Comparison of ENCODE assay signal across 32 cellular contexts in genomic region chr5:139740993-139741672, GRCh38. TPM values are rescaled to one million over a fixed set of nuclear protein-coding genes. Genes with fewer than 3 reads are reported as not detected.
A peak's percentile ranks its signal among the peaks of the same experiment; 100 is the strongest.
DNase-seq lines count a peak whose midpoint lies in the region; ATAC-seq, FAIRE-seq and TF ChIP-seq lines count a peak whose summit lies in the region.
"Had no signal": no experiment of that assay in that cellular context is flagged by ENCODE, and none has a peak within 500 bp of the region (broad histone marks: within the 10 kb centered on the region; RNA-seq: fewer than 3 reads in every experiment).

No MANE protein-coding gene starts in this region.

- no peak overlapping the region for H3K4me3 Mint-ChIP-seq in memory B cell
- H3K4me3 Mint-ChIP-seq: activated CD4-positive, alpha-beta T cell treated with anti-CD3 and anti-CD28 coated beads, Interleukin-2, amount 10 ng/mL, durations not matched to agents 7 days and 5 days; CD8-positive, alpha-beta T cell; effector memory CD8-positive, alpha-beta T cell; H9; neural crest cell had no signal

- H3K27ac ChIP-seq in GM12878 (ENCODE audit: control insufficient read depth, insufficient read depth): no peak overlapping the region
- H3K27ac ChIP-seq: 22Rv1, colonic mucosa, esophagus squamous epithelium, thoracic aorta had no signal

- in situ Hi-C loops in GM12878 (cut with MboI): no loop called here

- ATAC-seq in GM12878 (no peak), memory B cell (ENCODE audit: low read depth) (peak; percentile 57), GM21825 (IDR thresholded peaks at IDR 0.05; ENCODE audit: unreplicated experiment) (no peak)
- ATAC-seq: CD8-positive, alpha-beta T cell; effector memory CD8-positive, alpha-beta T cell had no signal

- no peak for TF ChIP-seq EP300 in GM12878 (IDR thresholded peaks at IDR 0.05; ENCODE audit: borderline replicate concordance in 1 of 2, control insufficient read depth in 1 of 2, low read depth in 2 of 2, low read length in 2 of 2)

- RAD21 ChIA-PET in GM12878 (lab: Charles Lee; ENCODE audit: unreplicated experiment): interaction anchor here (0.7 to 3.2 kb wide), 5 partner anchors 10 to 70 kb away, joined by 3 to 16 read pairs (median 3); no protein-coding TSS in a partner anchor

- SMC1A ChIA-PET in GM12878 (lab: Charles Lee; ENCODE audit: uncharacterized antibody, unreplicated experiment): interaction anchor here (1.2 to 3.5 kb wide), 3 partner anchors 25 to 40 kb away, joined by 3 to 11 read pairs (median 8); no protein-coding TSS in a partner anchor

- 0 out of 4 replicates have a peak, but pooled peaks cover 0 to 3% of the 10 kb centered on the region in 2 experiments for H3K27me3 ChIP-seq in GM12878 (replicated peaks in 1 of 2; ENCODE audit: control insufficient read depth in 2 of 2, insufficient read depth in 2 of 2, low read length in 1 of 2)

- BruUV-seq in GM12878 (replicated peaks; lab: Mats Ljungman, UMichigan): no TSS peak

- CTCF ChIA-PET in GM12878 (lab: Yijun Ruan, JAX): interaction anchor here (0.8 to 3.5 kb wide), 8 partner anchors 10 to 109 kb away, joined by 3 to 19 read pairs (median 4); no protein-coding TSS in a partner anchor

- peak overlapping the region; percentile 32 for H3K27ac Mint-ChIP-seq in memory B cell
- H3K27ac Mint-ChIP-seq: activated CD4-positive, alpha-beta T cell treated with anti-CD3 and anti-CD28 coated beads, Interleukin-2, amount 10 ng/mL, durations not matched to agents 7 days and 5 days; progenitor cell of endocrine pancreas had no signal

- no peaks in the 10 kb centered on the region for H3K36me3 ChIP-seq in GM12878 (ENCODE audit: control insufficient read depth in 2 of 2, insufficient read depth in 2 of 2, low read length in 1 of 2)
- H3K36me3 ChIP-seq: colonic mucosa, esophagus squamous epithelium, thoracic aorta had no signal

- H3K9me3 ChIP-seq in GM12878 (replicated peaks; ENCODE audit: control insufficient read depth, insufficient read depth, low read length): no peaks in the 10 kb centered on the region
- H3K9me3 ChIP-seq: colonic mucosa, esophagus squamous epithelium, thoracic aorta had no signal

- H3K4me1 Mint-ChIP-seq in memory B cell: peaks cover 31% of the 10 kb centered on the region

- no peaks in the 10 kb centered on the region for H3K79me2 ChIP-seq in GM12878 (ENCODE audit: control insufficient read depth, insufficient read depth, low read length)

- DNase-seq in NCI-H1694 (lab: John Stamatoyannopoulos, UW): peak; percentile 16
- DNase-seq in NCI-H1694 treated with DMSO at 0.1 percent for 48 hours (lab: John Stamatoyannopoulos, UW): no peak
- no peak for DNase-seq in GM12878 (ENCODE audit: low read depth, low spot score)
- no peak for DNase-seq in memory B cell (ENCODE audit: low spot score in 2 of 2)
- peak; percentile 41 for DNase-seq in superior temporal gyrus (ENCODE audit: extremely low spot score)
- DNase-seq in activated CD4-positive, CD25-positive, alpha-beta regulatory T cell treated with anti-CD3 and anti-CD28 coated beads, Interleukin-2, amount 50 U/mL, for 72 hours: no peak
- DNase-seq in nucleus accumbens (lab: John Stamatoyannopoulos, UW): no peak
- DNase-seq: activated CD4-positive, alpha-beta T cell treated with anti-CD3 and anti-CD28 coated beads, Interleukin-2, amount 10 ng/mL, durations not matched to agents 7 days and 5 days; activated naive CD4-positive, alpha-beta T cell treated with Interleukin-2 at 50 U/mL for 16 hours; activated T-cell treated with anti-CD3 and anti-CD28 coated beads, Interleukin-2, amount 50 U/mL, for 48 hours; CD8-positive, alpha-beta T cell; colonic mucosa; DMS 273 treated with DMSO at 0.1 percent for 48 hours; effector memory CD8-positive, alpha-beta T cell; esophagus squamous epithelium; foreskin melanocyte; H9; KBM-7; MM.1S; NCI-H1417 treated with DMSO at 0.1 percent for 48 hours; NCI-H510A treated with DMSO at 0.1 percent for 48 hours; Right ventricle myocardium superior; stimulated activated CD4-positive, alpha-beta T cell treated with anti-CD3 and anti-CD28 coated beads, Interleukin-4, amount 100 ng/mL, for 4 hours; stimulated activated naive CD4-positive, alpha-beta T cell had no signal

- POLR2A ChIA-PET in GM12878 (lab: Charles Lee): interaction anchor here (0.7 to 2.1 kb wide), 3 partner anchors 15 to 41 kb away, joined by 3 to 15 read pairs (median 5); no protein-coding TSS in a partner anchor

- FAIRE-seq in GM12878 (lab: Jason Lieb, UNC): no peak
- FAIRE-seq: urothelium cell line had no signal

- no peak overlapping the region for H3K9ac ChIP-seq in GM12878 (ENCODE audit: control insufficient read depth, insufficient read depth, low read length)

- peaks cover 33% of the 10 kb centered on the region for H3K4me1 ChIP-seq in GM12878 (ENCODE audit: control insufficient read depth, insufficient read depth, low read length)

- no peak overlapping the region for H3K4me2 ChIP-seq in GM12878 (ENCODE audit: control insufficient read depth, insufficient read depth)

- 33% methylated on average over 6 of the region's 6 CpGs for WGBS in GM12878 (ENCODE audit: insufficient coverage, insufficient replicate concordance, low lambda C conversion rate, missing lambda C conversion rate)

- no peak for TF ChIP-seq POLR2A in GM12878 (IDR thresholded peaks at IDR 0.05; ENCODE audit: low read depth, low read length)

- H3K9me3 Mint-ChIP-seq in memory B cell: no peaks in the 10 kb centered on the region
- H3K9me3 Mint-ChIP-seq: activated CD4-positive, alpha-beta T cell treated with anti-CD3 and anti-CD28 coated beads, Interleukin-2, amount 10 ng/mL, durations not matched to agents 7 days and 5 days; CD8-positive, alpha-beta T cell; effector memory CD8-positive, alpha-beta T cell; H9; neural crest cell had no signal

- H3K36me3 Mint-ChIP-seq in memory B cell: no peaks in the 10 kb centered on the region
- H3K36me3 Mint-ChIP-seq: CD8-positive, alpha-beta T cell had no signal

- no peak overlapping the region for H2AFZ ChIP-seq in GM12878 (ENCODE audit: control insufficient read depth, low read depth, low read length)

- no peak for TF ChIP-seq RAD21 in GM12878 (IDR thresholded peaks at IDR 0.05; ENCODE audit: insufficient read depth, low read depth, low read length)

- H4K20me1 ChIP-seq in GM12878 (ENCODE audit: control insufficient read depth, insufficient read depth): no peaks in the 10 kb centered on the region

- no peak overlapping the region for H3K4me3 ChIP-seq in GM12878
- H3K4me3 ChIP-seq: colonic mucosa, esophagus squamous epithelium, lung, thoracic aorta had no signal

- H3K27me3 Mint-ChIP-seq in memory B cell: peaks cover 4% of the 10 kb centered on the region
- H3K27me3 Mint-ChIP-seq: effector memory CD8-positive, alpha-beta T cell had no signal

- no peak for TF ChIP-seq CTCF in GM12878 (IDR thresholded peaks at IDR 0.05 in 2 of 3, conservative IDR thresholded peaks at IDR 0.05 in 1 of 3; ENCODE audit: control insufficient read depth in 2 of 3, extremely low read depth in 1 of 3, insufficient read depth in 1 of 3, low read depth in 3 of 3, low read length in 3 of 3)

- intact Hi-C loops in GM12878 (cut with micrococcal nuclease; ENCODE audit: unreplicated experiment): no loop called here

TF ChIP-seq in GM12878, 131 proteins besides CTCF, POLR2A, EP300 and RAD21 (continues in another document):
- TF ChIP-seq MEF2B (IDR thresholded peaks at IDR 0.05; ENCODE audit: partially characterized antibody, poor library complexity, severe bottlenecking) (peak; percentile 88), ZNF687 (IDR thresholded peaks at IDR 0.05) (peak; percentile 58)

RNA-seq across cellular contexts. Expression of gene PSD2, which starts 54.5 kb away (rescaled TPM):
- 0.12 and 0.23 TPM in 2 replicates for total RNA-seq in GM12878 (2013; cell fraction: nucleolus; rRNA removed)
- total RNA-seq in GM12878 (2014; rRNA removed): 0.11 TPM in 1 of 2 replicates, not detected in the other
- total RNA-seq in GM12878 (2014; rRNA removed; fragmentation: Illumina TruSeq; extraction: Trizol): not detected in 2 replicates
- total RNA-seq in GM12878 (2021): not detected in 2 replicates
- polyA plus RNA-seq in GM12878 (2011; ENCODE audit: low read depth): 0.05 TPM
- 0.04 and 0.07 TPM in 2 replicates for polyA plus RNA-seq in GM12878 (2011; rRNA removed)
- polyA plus RNA-seq in GM12878 (2011; cell fraction: cytosol; rRNA removed): 0.04 and 0.07 TPM in 2 replicates
- polyA plus RNA-seq in GM12878 (2011; cell fraction: nucleus; rRNA removed): 0.28 and 0.40 TPM in 2 replicates
- 0.04 and 0.15 TPM in 2 replicates for polyA plus RNA-seq in GM12878 (2012)
- 0.03 and 0.05 TPM in 2 replicates for polyA plus RNA-seq in GM12878 (2014; fragmentation: Illumina TruSeq; extraction: Trizol)
- under 1 TPM in 1 of 2 experiments, not detected in 1; 0.02 TPM for polyA plus RNA-seq in GM12878 (2014; fragmentation: Nextera tagmentation; extraction: Ambion mirVana)
- polyA plus RNA-seq in GM12878 (2014; rRNA removed): 0.03 TPM in 1 of 2 replicates, not detected in the other
- polyA plus RNA-seq in GM12878 (2016; fragmentation: Nextera tagmentation; extraction: Ambion mirVana): under 1 TPM in 1 of 2 experiments, not detected in 1; 0.14 TPM
- polyA minus RNA-seq in GM12878 (2011; rRNA and poly(A)+ RNA removed): 0.10 TPM in 1 of 2 replicates, not detected in the other
- polyA minus RNA-seq in GM12878 (2011; cell fraction: cytosol; rRNA and poly(A)+ RNA removed): not detected in 2 replicates
- not detected in 2 replicates for polyA minus RNA-seq in GM12878 (2011; cell fraction: nucleus; rRNA and poly(A)+ RNA removed)
- total RNA-seq: activated CD4-positive, alpha-beta T cell treated with anti-CD3 and anti-CD28 coated beads, Interleukin-2, amount 10 ng/mL, durations not matched to agents 7 days and 5 days; esophagus squamous epithelium; HT-29; Right ventricle myocardium superior had no signal

Comparison
In these comparisons a context has a peak if more than half of its experiments do, and no peak if none do; other contexts are left out.
1. DNase-seq: peak in NCI-H1694 (single experiment) and superior temporal gyrus (single experiment); none in NCI-H1694 treated with DMSO at 0.1 percent for 48 hours (single experiment), GM12878 (single experiment), memory B cell (0 of 2), activated CD4-positive, CD25-positive, alpha-beta regulatory T cell treated with anti-CD3 and anti-CD28 coated beads, Interleukin-2, amount 50 U/mL, for 72 hours (single experiment) and nucleus accumbens (0 of 56).